34 cellular contexts compared by ENCODE assay signal in genomic region chr3:178805746-178806145, GRCh38.
"Had no signal": no experiment of that assay in that cellular context is flagged by ENCODE, and none has a peak within 500 bp of the region (broad histone marks: within the 10 kb centered on the region; RNA-seq: fewer than 3 reads in every experiment).

No MANE protein-coding gene starts in this region.

- H3K4me1 Mint-ChIP-seq: activated CD4-positive, alpha-beta T cell treated with anti-CD3 and anti-CD28 coated beads for 36 hours; activated CD4-positive, alpha-beta T cell treated with anti-CD3 and anti-CD28 coated beads, Interleukin-2, amount 10 ng/mL, durations not matched to agents 7 days and 5 days; activated naive CD4-positive, alpha-beta T cell treated with anti-CD3 and anti-CD28 coated beads, Interleukin-2, amount 10 ng/mL, durations not matched to agents 7 days and 5 days; activated naive CD4-positive, alpha-beta T cell treated with anti-CD3 and anti-CD28 coated beads, Interleukin-2, amount 50 U/mL, for 24 hours; activated naive CD8-positive, alpha-beta T cell treated with anti-CD3 and anti-CD28 coated beads, Interleukin-2, amount 10 ng/mL, durations not matched to agents 7 days and 5 days; activated naive CD8-positive, alpha-beta T cell treated with anti-CD3 and anti-CD28 coated beads, Interleukin-2, amount 50 U/mL, for 24 hours; central memory CD8-positive, alpha-beta T cell had no signal

- H3K36me3 Mint-ChIP-seq: activated naive CD4-positive, alpha-beta T cell treated with anti-CD3 and anti-CD28 coated beads, Interleukin-2, amount 10 ng/mL, durations not matched to agents 7 days and 5 days; activated naive CD4-positive, alpha-beta T cell treated with anti-CD3 and anti-CD28 coated beads, Interleukin-2, amount 50 U/mL, for 24 hours; activated naive CD8-positive, alpha-beta T cell; activated naive CD8-positive, alpha-beta T cell treated with anti-CD3 and anti-CD28 coated beads, Interleukin-2, amount 10 ng/mL, durations not matched to agents 7 days and 5 days; brain had no signal

- H3K9me3 Mint-ChIP-seq: activated CD4-positive, alpha-beta T cell treated with anti-CD3 and anti-CD28 coated beads, Interleukin-2, amount 10 ng/mL, durations not matched to agents 7 days and 5 days; activated CD8-positive, alpha-beta T cell treated with anti-CD3 and anti-CD28 coated beads for 36 hours; activated naive CD4-positive, alpha-beta T cell treated with anti-CD3 and anti-CD28 coated beads, Interleukin-2, amount 10 ng/mL, durations not matched to agents 7 days and 5 days; activated naive CD4-positive, alpha-beta T cell treated with anti-CD3 and anti-CD28 coated beads, Interleukin-2, amount 50 U/mL, for 24 hours; activated naive CD8-positive, alpha-beta T cell treated with anti-CD3 and anti-CD28 coated beads, Interleukin-2, amount 10 ng/mL, durations not matched to agents 7 days and 5 days; activated naive CD8-positive, alpha-beta T cell treated with anti-CD3 and anti-CD28 coated beads, Interleukin-2, amount 50 U/mL, for 24 hours; activated T-cell treated with anti-CD3 and anti-CD28 coated beads, Interleukin-2, amount 50 U/mL, for 24 hours; activated T-helper 2 cell treated with anti-CD3 and anti-CD28 coated beads, Interferon-gamma antibody, Interleukin-2, Interleukin-4, amounts not matched to agents 10 μg/mL and 5 μg/mL and 100 μg/mL, durations not matched to agents 14 hours and 24 hours and 36 hours; brain; central memory CD8-positive, alpha-beta T cell; T-helper 1 cell treated with Interleukin-12 subunit alpha and Interleukin-12 subunit beta and Interleukin-4 antibody, amounts not matched to agents 30 μg/mL and 1 μg/mL, for 36 hours; T-helper 2 cell treated with Interferon-gamma antibody and Interleukin-4, amounts not matched to agents 5 μg/mL and 100 μg/mL, for 36 hours had no signal

- H3K27me3 Mint-ChIP-seq: activated CD4-positive, alpha-beta T cell treated with anti-CD3 and anti-CD28 coated beads for 36 hours; activated CD4-positive, alpha-beta T cell treated with anti-CD3 and anti-CD28 coated beads, Interleukin-2, amount 10 ng/mL, durations not matched to agents 7 days and 5 days; activated CD8-positive, alpha-beta T cell treated with anti-CD3 and anti-CD28 coated beads for 36 hours; activated naive CD4-positive, alpha-beta T cell treated with anti-CD3 and anti-CD28 coated beads, Interleukin-2, amount 10 ng/mL, durations not matched to agents 7 days and 5 days; activated naive CD4-positive, alpha-beta T cell treated with anti-CD3 and anti-CD28 coated beads, Interleukin-2, amount 50 U/mL, for 24 hours; activated naive CD8-positive, alpha-beta T cell; activated naive CD8-positive, alpha-beta T cell treated with anti-CD3 and anti-CD28 coated beads, Interleukin-2, amount 10 ng/mL, durations not matched to agents 7 days and 5 days; activated T-cell treated with anti-CD3 and anti-CD28 coated beads, Interleukin-2, amount 50 U/mL, for 24 hours; brain; central memory CD8-positive, alpha-beta T cell had no signal

- H3K27ac ChIP-seq: ascending aorta, cardiac muscle cell, VCaP had no signal

- ATAC-seq: activated CD4-positive, alpha-beta T cell treated with anti-CD3 and anti-CD28 coated beads for 36 hours; activated CD4-positive, CD25-positive, alpha-beta regulatory T cell treated with anti-CD3 and anti-CD28 coated beads, Interleukin-2, amount 50 U/mL, for 24 hours; activated CD8-positive, alpha-beta T cell treated with anti-CD3 and anti-CD28 coated beads for 36 hours; activated naive CD8-positive, alpha-beta T cell treated with anti-CD3 and anti-CD28 coated beads, Interleukin-2, amount 50 U/mL, for 24 hours had no signal

- H3K4me3 Mint-ChIP-seq: activated CD4-positive, alpha-beta T cell treated with anti-CD3 and anti-CD28 coated beads for 36 hours; activated CD4-positive, alpha-beta T cell treated with anti-CD3 and anti-CD28 coated beads, Interleukin-2, amount 10 ng/mL, durations not matched to agents 7 days and 5 days; activated CD8-positive, alpha-beta T cell treated with anti-CD3 and anti-CD28 coated beads for 36 hours; activated naive CD4-positive, alpha-beta T cell treated with anti-CD3 and anti-CD28 coated beads, Interleukin-2, amount 10 ng/mL, durations not matched to agents 7 days and 5 days; activated naive CD4-positive, alpha-beta T cell treated with anti-CD3 and anti-CD28 coated beads, Interleukin-2, amount 50 U/mL, for 24 hours; activated naive CD8-positive, alpha-beta T cell; activated naive CD8-positive, alpha-beta T cell treated with anti-CD3 and anti-CD28 coated beads, Interleukin-2, amount 10 ng/mL, durations not matched to agents 7 days and 5 days; activated naive CD8-positive, alpha-beta T cell treated with anti-CD3 and anti-CD28 coated beads, Interleukin-2, amount 50 U/mL, for 24 hours; activated T-cell treated with anti-CD3 and anti-CD28 coated beads, Interleukin-2, amount 50 U/mL, for 24 hours; brain; central memory CD8-positive, alpha-beta T cell; T-helper 1 cell treated with Interleukin-12 subunit alpha and Interleukin-12 subunit beta and Interleukin-4 antibody, amounts not matched to agents 30 μg/mL and 1 μg/mL, for 36 hours; T-helper 2 cell treated with Interferon-gamma antibody and Interleukin-4, amounts not matched to agents 5 μg/mL and 100 μg/mL, for 36 hours had no signal

- H3K27me3 ChIP-seq: ascending aorta, cardiac muscle cell had no signal

- DNase-seq: activated CD4-positive, alpha-beta T cell treated with anti-CD3 and anti-CD28 coated beads for 1 hour; activated CD4-positive, alpha-beta T cell treated with anti-CD3 and anti-CD28 coated beads for 36 hours; activated CD4-positive, alpha-beta T cell treated with anti-CD3 and anti-CD28 coated beads for 48 hours; activated CD4-positive, alpha-beta T cell treated with anti-CD3 and anti-CD28 coated beads, Interleukin-2, amount 10 ng/mL, durations not matched to agents 7 days and 5 days; activated CD4-positive, alpha-beta T cell treated with anti-CD3 and anti-CD28 coated beads, Interleukin-2, amount 50 U/mL, for 48 hours; activated CD4-positive, CD25-positive, alpha-beta regulatory T cell; activated CD8-positive, alpha-beta memory T cell treated with anti-CD3 and anti-CD28 coated beads, Interleukin-2, amount 50 U/mL, for 4 hours; activated CD8-positive, alpha-beta T cell treated with anti-CD3 and anti-CD28 coated beads for 36 hours; activated effector memory CD4-positive, alpha-beta T cell treated with Interleukin-2 at 50 U/mL for 16 hours; activated gamma-delta T cell; activated naive CD4-positive, alpha-beta T cell treated with anti-CD3 and anti-CD28 coated beads, Interleukin-2, amount 10 ng/mL, durations not matched to agents 7 days and 5 days; activated naive CD4-positive, alpha-beta T cell treated with Interleukin-2 at 50 U/mL for 16 hours; activated naive CD8-positive, alpha-beta T cell treated with anti-CD3 and anti-CD28 coated beads, Interleukin-2, amount 10 ng/mL, durations not matched to agents 7 days and 5 days; activated naive CD8-positive, alpha-beta T cell treated with anti-CD3 and anti-CD28 coated beads, Interleukin-2, amount 50 U/mL, for 24 hours; activated T-cell treated with anti-CD3 and anti-CD28 coated beads, Interleukin-2, amount 50 U/mL, for 24 hours; activated T-cell treated with anti-CD3 and anti-CD28 coated beads, Interleukin-2, amount 50 U/mL, for 48 hours; amygdala; anterior cingulate cortex; caudate nucleus; cerebellar nuclear complex; T-helper 1 cell; T-helper 2 cell; T-helper 9 cell had no signal

- H3K27ac Mint-ChIP-seq: activated CD4-positive, alpha-beta T cell treated with anti-CD3 and anti-CD28 coated beads for 36 hours; activated CD4-positive, alpha-beta T cell treated with anti-CD3 and anti-CD28 coated beads, Interleukin-2, amount 10 ng/mL, durations not matched to agents 7 days and 5 days; activated CD8-positive, alpha-beta T cell treated with anti-CD3 and anti-CD28 coated beads for 36 hours; activated naive CD4-positive, alpha-beta T cell treated with anti-CD3 and anti-CD28 coated beads, Interleukin-2, amount 10 ng/mL, durations not matched to agents 7 days and 5 days; activated naive CD4-positive, alpha-beta T cell treated with anti-CD3 and anti-CD28 coated beads, Interleukin-2, amount 50 U/mL, for 24 hours; activated naive CD8-positive, alpha-beta T cell; activated naive CD8-positive, alpha-beta T cell treated with anti-CD3 and anti-CD28 coated beads, Interleukin-2, amount 10 ng/mL, durations not matched to agents 7 days and 5 days; activated naive CD8-positive, alpha-beta T cell treated with anti-CD3 and anti-CD28 coated beads, Interleukin-2, amount 50 U/mL, for 24 hours; activated T-cell treated with anti-CD3 and anti-CD28 coated beads, Interleukin-2, amount 50 U/mL, for 24 hours; activated T-helper 2 cell treated with anti-CD3 and anti-CD28 coated beads, Interferon-gamma antibody, Interleukin-2, Interleukin-4, amounts not matched to agents 10 μg/mL and 5 μg/mL and 100 μg/mL, durations not matched to agents 14 hours and 24 hours and 36 hours; brain; T-helper 1 cell treated with Interleukin-12 subunit alpha and Interleukin-12 subunit beta and Interleukin-4 antibody, amounts not matched to agents 30 μg/mL and 1 μg/mL, for 36 hours; T-helper 2 cell treated with Interferon-gamma antibody and Interleukin-4, amounts not matched to agents 5 μg/mL and 100 μg/mL, for 36 hours had no signal

- H3K4me3 ChIP-seq: ascending aorta, cardiac muscle cell had no signal

- H3K9me3 ChIP-seq: ascending aorta had no signal

- H3K36me3 ChIP-seq: ascending aorta, cardiac muscle cell had no signal
